ENCODE assay signal across 15 cellular contexts in the genomic region with DNA sequence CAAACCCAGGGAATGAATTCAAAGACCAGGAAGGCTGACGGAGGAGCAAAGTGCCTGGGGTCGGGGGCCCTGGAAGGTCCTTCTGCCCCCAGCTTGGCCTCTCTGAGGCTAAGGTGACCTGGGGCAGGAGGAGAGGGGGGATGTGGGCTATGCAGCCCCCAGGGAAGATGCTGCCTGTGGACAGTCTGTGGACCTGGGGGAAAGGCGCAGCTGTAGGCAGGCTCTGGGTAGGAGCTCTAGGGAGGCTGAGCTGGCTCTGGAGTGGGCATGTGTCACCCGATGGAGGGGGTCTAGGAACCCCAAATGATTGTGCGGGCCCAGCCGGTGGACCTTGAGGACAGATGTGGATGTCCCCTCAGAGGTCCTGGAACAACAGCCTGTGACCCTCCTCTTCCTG. TPM values are rescaled to one million over a fixed set of nuclear protein-coding genes. Genes with fewer than 3 reads are reported as not detected.
"Had no signal": no experiment of that assay in that cellular context is flagged by ENCODE, and none has a peak within 500 bp of the region (broad histone marks: within the 10 kb centered on the region; RNA-seq: fewer than 3 reads in every experiment).

No MANE protein-coding gene starts in this region.

- H3K27ac ChIP-seq: cardiac muscle cell, parathyroid adenoma, sigmoid colon, tibial artery had no signal

- ATAC-seq: activated T-cell treated with anti-CD3 and anti-CD28 coated beads, Interleukin-2, amount 50 U/mL, for 72 hours; naive thymus-derived CD4-positive, alpha-beta T cell; stimulated activated naive CD8-positive, alpha-beta T cell treated with anti-CD3 and anti-CD28 coated beads, Interleukin-15, Interleukin-2, amounts not matched to agents 100 U/mL and 50 U/mL, for 24 hours had no signal

- H3K9ac ChIP-seq: parathyroid adenoma had no signal

- H3K4me3 ChIP-seq: cardiac muscle cell, sigmoid colon, tibial artery had no signal

- H3K4me1 ChIP-seq: parathyroid adenoma had no signal

- DNase-seq: activated CD4-positive, alpha-beta T cell treated with anti-CD3 and anti-CD28 coated beads, Interleukin-2, amount 50 U/mL, for 4 hours; activated gamma-delta T cell; activated T-cell treated with anti-CD3 and anti-CD28 coated beads, Interleukin-2, amount 50 U/mL, for 72 hours; effector CD8-positive, alpha-beta T cell; esophagus squamous epithelium; immature natural killer cell; mesendoderm; naive thymus-derived CD4-positive, alpha-beta T cell; sigmoid colon; stimulated activated CD4-positive, alpha-beta T cell treated with anti-CD3 and anti-CD28 coated beads, Interleukin-1b, Interleukin-23, amount 100 ng/mL, for 48 hours; stimulated activated naive CD8-positive, alpha-beta T cell treated with anti-CD3 and anti-CD28 coated beads, Interleukin-15, Interleukin-2, amounts not matched to agents 100 U/mL and 50 U/mL, for 24 hours; tibial artery had no signal

- H3K9me3 ChIP-seq: esophagus squamous epithelium, sigmoid colon, tibial artery had no signal

- H3K36me3 ChIP-seq: cardiac muscle cell, sigmoid colon, tibial artery had no signal

RNA-seq across cellular contexts. Expression of a gene that starts 42.8 kb away (rescaled TPM):
- total RNA-seq: activated CD8-positive, alpha-beta memory T cell treated with anti-CD3 and anti-CD28 coated beads for 36 hours; activated T-cell treated with anti-CD3 and anti-CD28 coated beads, Interleukin-2, amount 50 U/mL, for 72 hours; cardiac muscle cell; naive thymus-derived CD4-positive, alpha-beta T cell; sigmoid colon had no signal
- polyA plus RNA-seq: cardiac muscle cell; immature natural killer cell; naive thymus-derived CD4-positive, alpha-beta T cell; sigmoid colon had no signal
